In the genomic region with DNA sequence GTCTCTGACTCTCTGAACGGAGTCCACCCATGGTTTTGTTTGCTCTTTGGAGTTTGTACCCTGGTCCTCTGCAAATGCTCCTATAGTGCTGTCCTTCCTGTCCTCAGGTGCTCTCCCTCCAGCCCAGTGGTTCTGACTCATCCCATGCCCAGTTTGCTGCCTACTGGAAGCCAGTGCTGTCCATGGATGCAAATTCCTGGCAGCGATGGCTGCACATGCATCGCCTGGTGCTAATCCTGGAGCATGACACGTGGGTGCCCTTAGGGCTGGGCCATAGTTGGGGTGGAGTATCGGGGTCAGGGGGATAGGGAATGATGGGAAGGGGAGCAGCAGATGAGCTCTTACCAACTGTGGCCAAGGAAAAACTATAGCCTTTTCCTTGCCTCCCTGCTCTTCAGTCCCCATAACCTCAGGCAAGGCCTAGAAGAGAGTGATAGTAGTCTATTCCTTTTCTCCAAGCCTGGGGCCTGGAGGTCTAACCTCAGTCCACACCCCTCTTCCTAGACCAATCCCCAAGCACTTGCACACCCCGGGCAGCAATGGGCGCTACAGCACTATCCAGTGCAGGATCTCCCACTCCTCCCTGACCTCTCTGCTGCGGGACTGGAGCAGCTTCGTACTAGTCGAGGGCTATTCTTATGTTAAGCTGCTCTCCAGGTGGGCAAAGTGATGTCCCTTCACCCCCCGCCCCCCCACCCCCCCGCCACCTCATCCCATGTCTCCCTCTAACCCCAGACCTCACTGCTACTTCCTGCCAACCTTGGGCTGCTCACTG, we compare ENCODE assay signal across 16 cellular contexts.
"Had no signal": no experiment of that assay in that cellular context is flagged by ENCODE, and none has a peak within 500 bp of the region (broad histone marks: within the 10 kb centered on the region; RNA-seq: fewer than 3 reads in every experiment).

No MANE protein-coding gene starts in this region.

- H3K27ac ChIP-seq: brain microvascular endothelial cell, psoas muscle, right lobe of liver, thoracic aorta had no signal

- H3K4me3 ChIP-seq: psoas muscle, right lobe of liver, thoracic aorta had no signal

- H3K4me1 Mint-ChIP-seq: activated B cell treated with CpG ODN at 0.5 μM for 24 hours; stimulated activated naive CD8-positive, alpha-beta T cell treated with anti-CD3 and anti-CD28 coated beads, Interleukin-15, amount 100 ng/mL, for 72 hours had no signal

- FAIRE-seq: keratinocyte, TTC549 had no signal

- DNase-seq: activated B cell treated with CpG ODN at 0.5 μM for 24 hours; activated CD4-positive, alpha-beta T cell treated with anti-CD3 and anti-CD28 coated beads, Interleukin-2, amount 10 ng/mL, durations not matched to agents 7 days and 5 days; activated CD8-positive, alpha-beta memory T cell treated with anti-CD3 and anti-CD28 coated beads for 24 hours; anterior cingulate cortex; brain microvascular endothelial cell; cortex of kidney; effector CD8-positive, alpha-beta T cell; foreskin melanocyte; left ventricle myocardium superior; psoas muscle; right lobe of liver; stimulated activated naive CD8-positive, alpha-beta T cell treated with anti-CD3 and anti-CD28 coated beads, Interleukin-15, amount 100 ng/mL, for 72 hours had no signal

- H3K4me1 ChIP-seq: psoas muscle, right lobe of liver had no signal

- H3K27ac Mint-ChIP-seq: activated B cell treated with CpG ODN at 0.5 μM for 24 hours; activated CD4-positive, alpha-beta T cell treated with anti-CD3 and anti-CD28 coated beads, Interleukin-2, amount 10 ng/mL, durations not matched to agents 7 days and 5 days; activated T-helper 1 cell treated with anti-CD3 and anti-CD28 coated beads, Interleukin-12 subunit alpha, Interleukin-12 subunit beta, Interleukin-2, Interleukin-4 antibody, amounts not matched to agents 30 ng/mL and 10 ng/mL and 1 ng/mL, durations not matched to agents 14 hours and 24 hours and 36 hours had no signal

- ATAC-seq: left ventricle myocardium superior had no signal

- H3K27me3 Mint-ChIP-seq: activated B cell treated with CpG ODN at 0.5 μM for 24 hours; activated CD4-positive, alpha-beta T cell treated with anti-CD3 and anti-CD28 coated beads, Interleukin-2, amount 10 ng/mL, durations not matched to agents 7 days and 5 days; stimulated activated naive CD8-positive, alpha-beta T cell treated with anti-CD3 and anti-CD28 coated beads, Interleukin-15, amount 100 ng/mL, for 72 hours had no signal

- H3K9me3 Mint-ChIP-seq: activated B cell treated with CpG ODN at 0.5 μM for 24 hours; activated CD4-positive, alpha-beta T cell treated with anti-CD3 and anti-CD28 coated beads, Interleukin-2, amount 10 ng/mL, durations not matched to agents 7 days and 5 days; activated T-helper 1 cell treated with anti-CD3 and anti-CD28 coated beads, Interleukin-12 subunit alpha, Interleukin-12 subunit beta, Interleukin-2, Interleukin-4 antibody, amounts not matched to agents 30 ng/mL and 10 ng/mL and 1 ng/mL, durations not matched to agents 14 hours and 24 hours and 36 hours; stimulated activated naive CD8-positive, alpha-beta T cell treated with anti-CD3 and anti-CD28 coated beads, Interleukin-15, amount 100 ng/mL, for 72 hours had no signal

- H3K4me3 Mint-ChIP-seq: activated B cell treated with CpG ODN at 0.5 μM for 24 hours; activated CD4-positive, alpha-beta T cell treated with anti-CD3 and anti-CD28 coated beads, Interleukin-2, amount 10 ng/mL, durations not matched to agents 7 days and 5 days; activated T-helper 1 cell treated with anti-CD3 and anti-CD28 coated beads, Interleukin-12 subunit alpha, Interleukin-12 subunit beta, Interleukin-2, Interleukin-4 antibody, amounts not matched to agents 30 ng/mL and 10 ng/mL and 1 ng/mL, durations not matched to agents 14 hours and 24 hours and 36 hours; stimulated activated naive CD8-positive, alpha-beta T cell treated with anti-CD3 and anti-CD28 coated beads, Interleukin-15, amount 100 ng/mL, for 72 hours had no signal

- H3K9me3 ChIP-seq: psoas muscle, right lobe of liver, thoracic aorta had no signal
